35 cellular contexts compared by ENCODE assay signal in the genomic region with DNA sequence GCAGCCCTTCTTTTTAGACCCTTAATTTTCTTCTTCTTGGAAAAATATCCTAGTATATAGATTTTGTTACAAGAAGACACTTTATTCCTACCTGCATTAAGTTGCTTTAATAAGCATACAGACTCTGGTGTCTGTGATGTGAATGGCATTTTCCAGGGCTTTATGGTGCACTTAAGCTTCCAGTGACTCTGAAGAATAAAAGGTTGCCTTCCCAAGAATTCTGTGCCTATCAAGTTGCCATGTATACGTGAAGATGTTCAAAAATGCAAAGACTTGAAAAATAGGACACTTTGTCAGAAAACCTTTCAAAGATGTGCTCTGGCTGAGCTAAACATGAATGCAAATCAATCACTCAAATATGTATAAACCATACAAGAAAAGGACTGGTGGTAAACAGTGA.
"Had no signal": no experiment of that assay in that cellular context is flagged by ENCODE, and none has a peak within 500 bp of the region (broad histone marks: within the 10 kb centered on the region; RNA-seq: fewer than 3 reads in every experiment).

No MANE protein-coding gene starts in this region.

- H3K9ac ChIP-seq: KMS-11 had no signal

- H3K27ac ChIP-seq: KMS-11 had no signal

- H3K36me3 ChIP-seq: MG63 had no signal

- H3K9me3 ChIP-seq: MG63 had no signal

- H3K27me3 ChIP-seq: MG63 had no signal

- DNase-seq: Karpas-422, Kasumi-1, MG63, MM.1S, MV-4-11, NCI-H1048, NCI-H1092, NCI-H1092 treated with DMSO at 0.1 percent for 48 hours, NCI-H1105, NCI-H1105 treated with DMSO at 0.1 percent for 48 hours, NCI-H1417, NCI-H1417 treated with DMSO at 0.1 percent for 48 hours, NCI-H1436, NCI-H1436 treated with DMSO at 0.1 percent for 48 hours, NCI-H146, NCI-H1694, NCI-H1694 treated with DMSO at 0.1 percent for 48 hours, NCI-H187, NCI-H187 treated with DMSO at 0.1 percent for 48 hours, NCI-H1930, NCI-H2029, NCI-H2029 treated with DMSO at 0.1 percent for 48 hours, NCI-H2081, NCI-H2081 treated with DMSO at 0.1 percent for 48 hours, NCI-H2107, NCI-H2171, NCI-H2171 treated with DMSO at 0.1 percent for 48 hours, NCI-H2227 treated with DMSO at 0.1 percent for 48 hours, NCI-H226, NCI-H345, NCI-H446, NCI-H446 treated with DMSO at 0.1 percent for 48 hours, NCI-H510A, NCI-H510A treated with DMSO at 0.1 percent for 48 hours had no signal

- H3K4me2 ChIP-seq: KMS-11 had no signal

- H3K4me3 ChIP-seq: MG63 had no signal
